17 cellular contexts compared by ENCODE assay signal in the genomic region with DNA sequence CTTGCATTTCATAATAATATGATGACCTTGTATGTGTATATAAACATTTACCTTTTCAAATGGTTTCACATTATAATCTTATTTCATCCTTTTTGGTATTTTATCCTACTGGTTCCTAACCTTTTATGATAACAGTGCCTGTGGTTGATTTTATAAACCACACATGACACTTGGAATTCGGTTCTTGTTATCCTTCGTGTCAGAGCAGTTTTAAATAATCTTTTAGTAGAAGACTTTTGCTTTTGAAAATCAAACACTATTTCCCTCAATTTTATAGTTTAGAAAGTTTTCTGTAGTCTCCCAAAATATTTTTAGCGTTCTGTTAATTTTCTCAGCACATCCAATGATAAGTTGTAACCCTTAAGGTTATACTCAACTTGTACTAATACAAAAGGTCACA.
DNase-seq lines count a peak whose midpoint lies in the region; TF ChIP-seq lines count a peak whose summit lies in the region.
"Had no signal": no experiment of that assay in that cellular context is flagged by ENCODE, and none has a peak within 500 bp of the region (broad histone marks: within the 10 kb centered on the region; RNA-seq: fewer than 3 reads in every experiment).

No MANE protein-coding gene starts in this region.

- CTCF ChIA-PET in Calu3 (lab: Charles Lee), result no interaction called here

- TF ChIP-seq CTCF in Calu3 (IDR thresholded peaks at IDR 0.05; ENCODE audit: unreplicated experiment) (no peak), GM13977 (IDR thresholded peaks at IDR 0.05; ENCODE audit: extremely low read depth, insufficient read depth, missing control alignments) (no peak), foreskin fibroblast (IDR thresholded peaks at IDR 0.05; ENCODE audit: low read depth, low read length) (no peak)

- H3K36me3 Mint-ChIP-seq in Calu3 (ENCODE audit: insufficient read depth, unreplicated experiment), result no peaks in the 10 kb centered on the region
- H3K36me3 Mint-ChIP-seq: CD14-positive monocyte; CD8-positive, alpha-beta memory T cell had no signal

- DNase-seq in Calu3, result no peak
- DNase-seq in M059J (ENCODE audit: low read depth), result peak; percentile 9
- peak; percentile 45 for DNase-seq in astrocyte of the hippocampus (ENCODE audit: low read depth, low spot score)
- DNase-seq in GM13977 (ENCODE audit: low spot score), result no peak
- DNase-seq in SKM-1 treated with dmso at 0.1 percent for 144 hours (lab: John Stamatoyannopoulos, UW; ENCODE audit: unreplicated experiment), result no peak
- no peak for DNase-seq in foreskin fibroblast
- DNase-seq: BE2C; CD4-positive, alpha-beta T cell; CD8-positive, alpha-beta memory T cell; DMS53; DMS79 treated with DMSO at 0.1 percent for 48 hours; GF-D8; GOT3; HFFc6 had no signal

- no TSS peak for BruUV-seq in Calu3 (replicated peaks; lab: Mats Ljungman, UMichigan)

- no peak overlapping the region for H3K4me3 Mint-ChIP-seq in Calu3 (ENCODE audit: low read depth, unreplicated experiment)
- H3K4me3 Mint-ChIP-seq: CD14-positive monocyte; CD4-positive, alpha-beta T cell; CD8-positive, alpha-beta memory T cell; HFFc6 had no signal

- in situ Hi-C loops in GM13977 (cut with MboI; ENCODE audit: low pct_unique_long_range_greater_than_20kb, low sequenced_read_pairs, unreplicated experiment), result no loop called here

- intact Hi-C loops in Calu3 (cut with micrococcal nuclease; ENCODE audit: unreplicated experiment), result no loop called here

- H3K27me3 Mint-ChIP-seq in Calu3 (ENCODE audit: unreplicated experiment), result no peaks in the 10 kb centered on the region
- H3K27me3 Mint-ChIP-seq: CD4-positive, alpha-beta T cell; CD8-positive, alpha-beta memory T cell had no signal

- H3K4me3 ChIP-seq in foreskin fibroblast (ENCODE audit: low read depth in 1 of 2, low read length in 2 of 2), result no peak overlapping the region
- H3K4me3 ChIP-seq: BLaER1 treated with 17β-estradiol and CSF1 and Interleukin-3, amounts not matched to agents 10 nM and 100 nM; HAP-1 had no signal

- H3K4me1 Mint-ChIP-seq in Calu3 (ENCODE audit: low read depth, unreplicated experiment), result peaks cover 9% of the 10 kb centered on the region
- H3K4me1 Mint-ChIP-seq: CD14-positive monocyte; CD8-positive, alpha-beta memory T cell had no signal

- peaks cover 2% of the 10 kb centered on the region for H3K9me3 Mint-ChIP-seq in Calu3 (ENCODE audit: low read depth, unreplicated experiment)
- H3K9me3 Mint-ChIP-seq: CD4-positive, alpha-beta T cell; HFFc6 had no signal

- peak overlapping the region; percentile 39 for H3K27ac Mint-ChIP-seq in Calu3 (ENCODE audit: unreplicated experiment)
- H3K27ac Mint-ChIP-seq: CD14-positive monocyte; CD4-positive, alpha-beta T cell; CD8-positive, alpha-beta memory T cell; HFFc6 had no signal

Comparison
In these comparisons a context has a peak if more than half of its experiments do, and no peak if none do; other contexts are left out.
1. DNase-seq: peak in M059J (single experiment) and astrocyte of the hippocampus (single experiment); none in Calu3 (single experiment), GM13977 (single experiment), SKM-1 treated with dmso at 0.1 percent for 144 hours (single experiment) and foreskin fibroblast (0 of 2).